13 cellular contexts compared by ENCODE assay signal in the genomic region with DNA sequence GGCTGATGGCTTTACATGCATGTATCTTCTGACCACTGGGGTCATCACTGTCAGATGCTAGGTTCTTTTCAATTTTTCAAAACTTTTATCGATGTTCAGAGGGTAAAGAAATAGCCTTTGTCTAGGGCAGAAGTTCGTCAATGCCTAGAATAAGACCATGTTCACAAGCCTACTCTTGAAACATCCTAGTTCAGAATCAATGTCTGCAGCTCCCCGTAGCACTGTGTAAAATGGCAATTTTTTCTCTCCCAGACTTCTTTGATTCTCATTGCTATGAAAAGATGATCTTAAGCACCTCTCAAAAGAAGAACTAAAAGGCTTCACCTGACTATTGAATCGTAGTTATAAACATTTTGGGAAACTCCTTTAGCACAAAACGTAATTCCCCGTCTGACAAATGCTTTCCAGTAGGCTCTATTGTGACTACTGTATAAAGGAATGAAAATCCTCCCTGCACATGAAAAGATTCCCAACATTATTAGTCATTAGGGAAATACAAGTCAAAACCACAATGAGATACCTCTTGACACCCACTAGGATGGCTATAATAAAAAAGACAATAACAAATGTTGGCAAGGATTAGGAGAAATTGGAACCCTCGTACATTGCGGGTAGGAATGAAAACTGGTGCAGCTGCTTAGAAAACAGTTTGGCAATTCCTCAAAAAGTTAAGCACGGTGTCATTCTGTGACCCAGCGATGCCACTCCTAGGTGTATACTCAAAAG.
A peak's percentile ranks its signal among the peaks of the same experiment; 100 is the strongest.
DNase-seq lines count a peak whose midpoint lies in the region; FAIRE-seq and TF ChIP-seq lines count a peak whose summit lies in the region.
"Had no signal": no experiment of that assay in that cellular context is flagged by ENCODE, and none has a peak within 500 bp of the region (broad histone marks: within the 10 kb centered on the region; RNA-seq: fewer than 3 reads in every experiment).

No MANE protein-coding gene starts in this region.

- FAIRE-seq in keratinocyte (lab: Jason Lieb, UNC), result peak; percentile 76
- FAIRE-seq: D721Med, frontal cortex, small intestine had no signal

- dilution Hi-C loops in keratinocyte (cut with MboI; ENCODE audit: extremely low pct_ligation_motif_present, low sequenced_read_pairs), result no loop called here

- H3K4me1 ChIP-seq in keratinocyte (ENCODE audit: control insufficient read depth, extremely low read depth, insufficient read depth, low read length), result peaks cover 13% of the 10 kb centered on the region
- no peaks in the 10 kb centered on the region for H3K4me1 ChIP-seq in uterus
- H3K4me1 ChIP-seq in vagina, result no peaks in the 10 kb centered on the region

- H3K9me3 ChIP-seq in keratinocyte (ENCODE audit: control insufficient read depth, low read depth, low read length) (no peaks in the 10 kb centered on the region), uterus (no peaks in the 10 kb centered on the region), vagina (no peaks in the 10 kb centered on the region)

- H3K9ac ChIP-seq in keratinocyte (ENCODE audit: control insufficient read depth, extremely low read depth, insufficient read depth, low read length), result peak overlapping the region; percentile 48

- H3K79me2 ChIP-seq in keratinocyte (ENCODE audit: control insufficient read depth, insufficient read depth, low read length), result no peaks in the 10 kb centered on the region

- H3K27ac ChIP-seq in keratinocyte (ENCODE audit: control insufficient read depth, insufficient read depth, low read length), result peak overlapping the region; percentile 68
- H3K27ac ChIP-seq in uterus, result no peak overlapping the region
- no peak overlapping the region for H3K27ac ChIP-seq in vagina

- H3K27me3 ChIP-seq in keratinocyte (ENCODE audit: control insufficient read depth, extremely low read depth, insufficient read depth, low read length) (no peaks in the 10 kb centered on the region), uterus (no peaks in the 10 kb centered on the region), vagina (no peaks in the 10 kb centered on the region)

- H3K4me2 ChIP-seq in keratinocyte (ENCODE audit: control insufficient read depth, extremely low read depth, insufficient read depth, low read depth, low read length), result peak overlapping the region; percentile 59

- no peaks in the 10 kb centered on the region for H3K9me1 ChIP-seq in keratinocyte (ENCODE audit: control insufficient read depth, extremely low read depth, insufficient read depth, low read length)

- TF ChIP-seq CTCF in keratinocyte (optimal IDR thresholded peaks at IDR 0.05 in 1 of 3, IDR thresholded peaks at IDR 0.05 in 1 of 3, conservative IDR thresholded peaks at IDR 0.05 in 1 of 3; ENCODE audit: extremely low read depth in 1 of 3, insufficient read depth in 2 of 3, low read length in 3 of 3), result no peak
- TF ChIP-seq CTCF in uterus (IDR thresholded peaks at IDR 0.05), result no peak
- TF ChIP-seq CTCF in vagina (IDR thresholded peaks at IDR 0.05), result no peak

- no peaks in the 10 kb centered on the region for H4K20me1 ChIP-seq in keratinocyte (ENCODE audit: control insufficient read depth, extremely low read depth, insufficient read depth, low read length)

- H3K36me3 ChIP-seq in keratinocyte (ENCODE audit: control insufficient read depth in 2 of 2, extremely low read depth in 1 of 2, insufficient read depth in 2 of 2, low read length in 2 of 2) (no peaks in the 10 kb centered on the region), uterus (no peaks in the 10 kb centered on the region), vagina (no peaks in the 10 kb centered on the region)

- H3K4me3 ChIP-seq in keratinocyte (ENCODE audit: control insufficient read depth in 2 of 3, extremely low read depth in 1 of 3, insufficient read depth in 2 of 3, low read depth in 1 of 3, low read length in 3 of 3) (peak overlapping the region in 1 of 3 experiments; percentile 22), uterus (no peak overlapping the region), vagina (no peak overlapping the region)

- DNase-seq in AG08395 (ENCODE audit: low spot score) (peak; percentile 79), HS-5 (ENCODE audit: low read depth) (peak; percentile 82), amniotic stem cell (lab: John Stamatoyannopoulos, UW) (peak; percentile 72), keratinocyte (ENCODE audit: low read depth, low spot score) (peak; percentile 89), uterus (no peak), epidermal melanocyte (ENCODE audit: insufficient read length, low spot score) (no peak), vagina (ENCODE audit: extremely low spot score in 2 of 2) (no peak)
- DNase-seq in activated effector memory CD4-positive, alpha-beta T cell treated with anti-CD3 and anti-CD28 coated beads, Interleukin-2, amount 50 U/mL, for 16 hours, result no peak
- DNase-seq: activated CD4-positive, alpha-beta T cell treated with anti-CD3 and anti-CD28 coated beads for 36 hours; SHP77 treated with DMSO at 0.1 percent for 48 hours had no signal

- no peak overlapping the region for H2AFZ ChIP-seq in keratinocyte (ENCODE audit: control insufficient read depth, low read length)

- no peak for TF ChIP-seq POLR2A in uterus (IDR thresholded peaks at IDR 0.05)
- TF ChIP-seq POLR2A in vagina (IDR thresholded peaks at IDR 0.05), result no peak

- intact Hi-C loops in uterus (cut with DNase I; ENCODE audit: low total_unique reads) (no loop called here), vagina (cut with DNase I) (no loop called here)

Comparison
In these comparisons a context has a peak if more than half of its experiments do, and no peak if none do; other contexts are left out.
1. DNase-seq: peak in AG08395 (single experiment), HS-5 (single experiment), amniotic stem cell (single experiment) and keratinocyte (single experiment); none in activated effector memory CD4-positive, alpha-beta T cell treated with anti-CD3 and anti-CD28 coated beads, Interleukin-2, amount 50 U/mL, for 16 hours (single experiment), uterus (0 of 2), epidermal melanocyte (single experiment) and vagina (0 of 2).